Comparison of ENCODE assay signal across 29 cellular contexts in genomic region chr16:82033683-82034300, GRCh38. TPM values are rescaled to one million over a fixed set of nuclear protein-coding genes. Genes with fewer than 3 reads are reported as not detected.
DNase-seq lines count a peak whose midpoint lies in the region; ATAC-seq and TF ChIP-seq lines count a peak whose summit lies in the region.
"Had no signal": no experiment of that assay in that cellular context is flagged by ENCODE, and none has a peak within 500 bp of the region (broad histone marks: within the 10 kb centered on the region; RNA-seq: fewer than 3 reads in every experiment).

No MANE protein-coding gene starts in this region.

- H3K36me3 ChIP-seq in right lobe of liver = no peaks in the 10 kb centered on the region
- no peaks in the 10 kb centered on the region for H3K36me3 ChIP-seq in stomach
- H3K36me3 ChIP-seq in vagina = no peaks in the 10 kb centered on the region
- H3K36me3 ChIP-seq: lower lobe of right lung, thoracic aorta had no signal

- intact Hi-C loops in right lobe of liver (cut with DNase I) (loop anchor here in 1 of 2 donors (10.0 kb wide), 1 partner anchor 51 kb away; no protein-coding TSS in a partner anchor), stomach (cut with DNase I; ENCODE audit: low total_unique reads) (loop anchor here (5.0 kb wide), 1 partner anchor 199 kb away; no protein-coding TSS in a partner anchor), vagina (cut with DNase I) (no loop called here)

- TF ChIP-seq EP300 in stomach (IDR thresholded peaks at IDR 0.05) = no peak

- H3K4me3 Mint-ChIP-seq in activated T-cell treated with anti-CD3 and anti-CD28 coated beads, Interleukin-2, amount 50 U/mL, for 24 hours = no peak overlapping the region
- H3K4me3 Mint-ChIP-seq: activated T-cell treated with anti-CD3 and anti-CD28 coated beads, Interleukin-2, amount 50 U/mL, for 72 hours; nephron progenitor cell had no signal

- peak overlapping the region in 1 of 3 donors; percentile 50 for H3K4me3 ChIP-seq in right lobe of liver
- H3K4me3 ChIP-seq in stomach = no peak overlapping the region
- H3K4me3 ChIP-seq in vagina = no peak overlapping the region
- H3K4me3 ChIP-seq: lower lobe of right lung, skin epidermis, thoracic aorta had no signal

- H3K27me3 Mint-ChIP-seq in activated T-cell treated with anti-CD3 and anti-CD28 coated beads, Interleukin-2, amount 50 U/mL, for 24 hours = peaks cover 17% of the 10 kb centered on the region

- WGBS in right lobe of liver (ENCODE audit: insufficient coverage, low coverage, low lambda C conversion rate, missing lambda C conversion rate) = 33% methylated on average over 7 of the region's 8 CpGs
- WGBS in stomach, 5 donors = 26 to 55% (median 42%) methylated on average over 8 of the region's 8 CpGs

- H3K36me3 Mint-ChIP-seq in activated T-cell treated with anti-CD3 and anti-CD28 coated beads, Interleukin-2, amount 50 U/mL, for 24 hours (ENCODE audit: low read depth) = no peaks in the 10 kb centered on the region

- H3K4me1 Mint-ChIP-seq in activated T-cell treated with anti-CD3 and anti-CD28 coated beads, Interleukin-2, amount 50 U/mL, for 24 hours (ENCODE audit: low read depth) = no peaks in the 10 kb centered on the region
- H3K4me1 Mint-ChIP-seq: nephron progenitor cell had no signal

- peak in 1 of 4 donors; percentile 31 for TF ChIP-seq CTCF in right lobe of liver (IDR thresholded peaks at IDR 0.05)
- TF ChIP-seq CTCF in stomach (IDR thresholded peaks at IDR 0.05) = no peak
- TF ChIP-seq CTCF in vagina (IDR thresholded peaks at IDR 0.05) = no peak

- H3K9me3 Mint-ChIP-seq in activated T-cell treated with anti-CD3 and anti-CD28 coated beads, Interleukin-2, amount 50 U/mL, for 24 hours = no peaks in the 10 kb centered on the region
- H3K9me3 Mint-ChIP-seq: activated T-cell treated with anti-CD3 and anti-CD28 coated beads, Interleukin-2, amount 50 U/mL, for 72 hours; nephron progenitor cell had no signal

- H3K27me3 ChIP-seq in right lobe of liver (no peaks in the 10 kb centered on the region), stomach (no peaks in the 10 kb centered on the region), vagina (no peaks in the 10 kb centered on the region)

- TF ChIP-seq POLR2A in right lobe of liver (IDR thresholded peaks at IDR 0.05) (peak; percentile 21), stomach (IDR thresholded peaks at IDR 0.05) (no peak), vagina (IDR thresholded peaks at IDR 0.05) (no peak)

- peak; percentile 81 to 89 (median 84) for ATAC-seq in right lobe of liver
- ATAC-seq: activated CD4-positive, CD25-positive, alpha-beta regulatory T cell treated with anti-CD3 and anti-CD28 coated beads, Interleukin-2, amount 50 U/mL, for 24 hours; activated T-cell treated with anti-CD3 and anti-CD28 coated beads, Interleukin-2, amount 50 U/mL, for 72 hours; HCT116 had no signal

- no peak overlapping the region for H3K27ac Mint-ChIP-seq in activated T-cell treated with anti-CD3 and anti-CD28 coated beads, Interleukin-2, amount 50 U/mL, for 24 hours
- H3K27ac Mint-ChIP-seq: activated T-cell treated with anti-CD3 and anti-CD28 coated beads, Interleukin-2, amount 50 U/mL, for 72 hours; nephron progenitor cell had no signal

- H3K27ac ChIP-seq in right lobe of liver = peak overlapping the region; percentile 26 to 94 (median 81)
- H3K27ac ChIP-seq in stomach = peak overlapping the region; percentile 5 to 68 (median 45)
- no peak overlapping the region for H3K27ac ChIP-seq in vagina
- H3K27ac ChIP-seq: lower lobe of right lung, thoracic aorta had no signal

- peak; percentile 61 for DNase-seq in LoVo (ENCODE audit: low spot score)
- DNase-seq in dermis blood vessel endothelial cell = peak; percentile 60
- peak; percentile 83 to 93 (median 90) for DNase-seq in right lobe of liver
- peak; percentile 77 for DNase-seq in stomach
- DNase-seq in activated effector memory CD4-positive, alpha-beta T cell treated with Interleukin-2 at 50 U/mL for 16 hours = no peak
- no peak for DNase-seq in activated T-cell treated with anti-CD3 and anti-CD28 coated beads, Interleukin-2, amount 50 U/mL, for 24 hours
- DNase-seq in vagina (ENCODE audit: extremely low spot score in 2 of 2) = no peak
- DNase-seq: activated CD4-positive, alpha-beta T cell treated with anti-CD3 and anti-CD28 coated beads, Interleukin-2, amount 50 U/mL, for 4 hours; activated naive CD4-positive, alpha-beta T cell; activated T-cell treated with anti-CD3 and anti-CD28 coated beads, Interleukin-2, amount 50 U/mL, for 72 hours; C1 segment of cervical spinal cord; caudate nucleus; cortex of kidney; GF-D8; glutamatergic neuron; islet precursor cell; NCI-H1417; NCI-H2081 treated with DMSO at 0.1 percent for 48 hours; NCI-H2227 treated with DMSO at 0.1 percent for 48 hours; nephron progenitor cell; SHP77; stimulated activated naive CD4-positive, alpha-beta T cell treated with Interleukin-2 at 50 U/mL for 16 hours; T-helper 2 cell had no signal

- H3K9me3 ChIP-seq in right lobe of liver (no peaks in the 10 kb centered on the region), stomach (no peaks in the 10 kb centered on the region), vagina (no peaks in the 10 kb centered on the region)
- H3K9me3 ChIP-seq: lower lobe of right lung, thoracic aorta had no signal

- H3K4me1 ChIP-seq in right lobe of liver = peaks cover 0 to 37% (median 7%) of the 10 kb centered on the region in 4 donors
- H3K4me1 ChIP-seq in stomach = peaks cover 14 to 30% (median 20%) of the 10 kb centered on the region in 4 donors
- H3K4me1 ChIP-seq in vagina = peaks cover 7% of the 10 kb centered on the region

RNA-seq across cellular contexts. Expression of gene HSD17B2, which starts 1.3 kb away (rescaled TPM):
- total RNA-seq in dermis blood vessel endothelial cell (181 and 215 TPM in 2 replicates), right lobe of liver (100 to 1,000 TPM in 1 of 6 experiments, 10 to 100 TPM in 5; 65.2 to 144 (median 84.7) TPM), stomach (10 to 100 TPM in 3 of 5 donors, 1 to 10 TPM in 1, not detected in 1; 8.2 to 23.2 (median 17.4) TPM), vagina (2.9 TPM)
- polyA plus RNA-seq in stomach = 10 to 100 TPM in 2 of 3 donors, 1 to 10 TPM in 1; 6.6 to 25.7 (median 11.3) TPM
- total RNA-seq: activated T-cell treated with anti-CD3 and anti-CD28 coated beads, Interleukin-2, amount 50 U/mL, for 72 hours; thoracic aorta had no signal

RNA-seq across cellular contexts. Expression of gene SDR42E1, which starts 22.5 kb away (rescaled TPM):
- total RNA-seq in dermis blood vessel endothelial cell = 8.7 and 10.5 TPM in 2 replicates
- total RNA-seq in right lobe of liver = 1 to 10 TPM; 3.4 to 5.9 (median 4.5) TPM
- 1 to 10 TPM in 3 of 5 donors, under 1 TPM in 1, not detected in 1; 0.58 to 7.9 (median 5.6) TPM for total RNA-seq in stomach
- 1 to 10 TPM; 1.8 to 2.3 (median 1.8) TPM for polyA plus RNA-seq in stomach
- 4.2 TPM for total RNA-seq in vagina
- total RNA-seq: osteocyte had no signal

Comparison
In these comparisons a context has a peak if more than half of its experiments do, and no peak if none do; other contexts are left out.
1. DNase-seq: peak in LoVo (single experiment), dermis blood vessel endothelial cell (single experiment), right lobe of liver (3 of 3) and stomach (single experiment); none in activated effector memory CD4-positive, alpha-beta T cell treated with Interleukin-2 at 50 U/mL for 16 hours (single experiment), activated T-cell treated with anti-CD3 and anti-CD28 coated beads, Interleukin-2, amount 50 U/mL, for 24 hours (single experiment) and vagina (0 of 2).